ENCODE assay signal across 23 cellular contexts in the genomic region with DNA sequence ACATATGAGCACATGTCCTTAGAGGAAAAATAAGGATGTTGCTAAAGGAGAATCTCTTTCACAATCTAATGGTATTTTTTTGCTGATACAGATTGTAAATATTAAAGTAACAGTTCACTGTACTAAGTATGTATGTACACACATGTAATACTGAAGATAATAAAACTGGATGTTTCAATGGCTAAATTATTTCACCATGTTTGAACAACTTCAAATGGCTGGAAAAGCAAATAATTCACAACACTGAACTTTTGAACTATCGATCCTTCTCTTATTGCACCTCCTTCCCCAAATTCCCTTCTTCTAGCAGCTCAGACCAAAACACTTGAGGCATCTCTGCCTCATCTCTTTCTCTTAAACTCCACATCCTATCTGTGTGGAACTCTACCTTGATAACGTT.
"Had no signal": no experiment of that assay in that cellular context is flagged by ENCODE, and none has a peak within 500 bp of the region (broad histone marks: within the 10 kb centered on the region; RNA-seq: fewer than 3 reads in every experiment).

No MANE protein-coding gene starts in this region.

- H3K9me3 ChIP-seq: SJSA1 had no signal

- H3K4me1 ChIP-seq: SJSA1 had no signal

- H3K4me1 Mint-ChIP-seq: IgD-negative memory B cell, T-cell had no signal

- H3K4me2 ChIP-seq: KMS-11 had no signal

- H3K27ac ChIP-seq: KMS-11, SJSA1, SK-N-MC had no signal

- ATAC-seq: K562, Panc1, T-cell had no signal

- H3K4me3 ChIP-seq: K562, SJSA1, SK-N-MC had no signal

- H3K9ac ChIP-seq: KMS-11 had no signal

- DNase-seq: Kasumi-1, MM.1S, NCI-H1092 treated with DMSO at 0.1 percent for 48 hours, NCI-H1436, NCI-H1694 treated with DMSO at 0.1 percent for 48 hours, NCI-H1930, NCI-H2081, NCI-H2107, NCI-H2227 treated with DMSO at 0.1 percent for 48 hours, NCI-H524, NCI-H526 treated with DMSO at 0.1 percent for 48 hours, NCI-H774, Right ventricle myocardium superior, SIG-M5, SW 1271, T-cell had no signal

- H3K4me3 Mint-ChIP-seq: IgD-negative memory B cell; T-cell; T-helper 1 cell treated with Interleukin-12 subunit alpha and Interleukin-12 subunit beta and Interleukin-4 antibody, amounts not matched to agents 30 μg/mL and 1 μg/mL, for 36 hours had no signal

- H3K27me3 ChIP-seq: SJSA1 had no signal

- FAIRE-seq: K562 had no signal

- H3K36me3 ChIP-seq: SJSA1 had no signal

- H3K36me3 Mint-ChIP-seq: IgD-negative memory B cell, T-cell had no signal

- H3K27ac Mint-ChIP-seq: IgD-negative memory B cell; T-cell; T-helper 1 cell treated with Interleukin-12 subunit alpha and Interleukin-12 subunit beta and Interleukin-4 antibody, amounts not matched to agents 30 μg/mL and 1 μg/mL, for 36 hours had no signal

- H3K27me3 Mint-ChIP-seq: IgD-negative memory B cell, T-cell had no signal
